Comparison of ENCODE assay signal across 2 cellular contexts in the genomic region with DNA sequence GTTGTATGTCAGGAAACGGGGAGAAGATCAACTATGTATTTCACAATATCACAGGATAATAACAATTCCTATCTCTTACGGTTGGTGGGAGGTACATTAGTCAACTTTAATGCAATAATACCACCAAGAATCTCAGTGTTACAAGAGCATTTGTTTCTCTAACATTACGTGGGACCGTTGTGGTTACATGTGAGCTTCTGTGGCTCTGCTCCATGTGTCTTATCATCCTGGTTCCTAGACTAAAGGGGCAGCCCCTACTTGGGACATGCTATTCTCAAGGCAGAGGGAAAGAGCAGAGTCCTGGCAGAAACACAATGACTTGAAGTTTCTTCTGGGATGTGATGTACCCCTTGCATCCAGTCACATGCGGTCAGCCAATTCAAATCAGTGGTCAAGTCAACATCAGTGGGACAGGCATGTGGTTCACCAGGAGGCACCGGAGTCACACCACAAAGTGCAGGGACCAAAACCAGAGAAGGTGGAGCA.
A peak's percentile ranks its signal among the peaks of the same experiment; 100 is the strongest.
TF ChIP-seq lines count a peak whose summit lies in the region.

No MANE protein-coding gene starts in this region.

TF ChIP-seq in GM23338, 12 proteins besides CTCF, POLR2A, EP300 and RAD21 (continues in another document):
- no peak for TF ChIP-seq ZNF331 (CRISPR knock-in tag; IDR thresholded peaks at IDR 0.05; ENCODE audit: low read depth)
- no peak for TF ChIP-seq JUNB (IDR thresholded peaks at IDR 0.05; ENCODE audit: unreplicated experiment)
- TF ChIP-seq EZH2phosphoT487 (IDR thresholded peaks at IDR 0.05; ENCODE audit: unreplicated experiment): no peak
- TF ChIP-seq ZNF114 (CRISPR knock-in tag; IDR thresholded peaks at IDR 0.05): no peak
- no peak for TF ChIP-seq CREB1 (CRISPR knock-in tag; IDR thresholded peaks at IDR 0.05; ENCODE audit: low read depth)
- TF ChIP-seq ETS1 (IDR thresholded peaks at IDR 0.05): no peak
- TF ChIP-seq EZH2 (IDR thresholded peaks at IDR 0.05; ENCODE audit: low read depth, unreplicated experiment): no peak
- TF ChIP-seq REST (IDR thresholded peaks at IDR 0.05; ENCODE audit: unreplicated experiment): no peak
- TF ChIP-seq POLR2AphosphoS5 (IDR thresholded peaks at IDR 0.05; ENCODE audit: low read depth): no peak
- no peak for TF ChIP-seq STAT1 (IDR thresholded peaks at IDR 0.05; ENCODE audit: unreplicated experiment)

TF ChIP-seq in K562, 482 proteins besides CTCF, POLR2A, EP300 and RAD21:
- TF ChIP-seq ERF (CRISPR knock-in tag; IDR thresholded peaks at IDR 0.05): no peak
- TF ChIP-seq CEBPB (tag; IDR thresholded peaks at IDR 0.05): peak; percentile 73
